8 cellular contexts compared by ENCODE assay signal in the genomic region with DNA sequence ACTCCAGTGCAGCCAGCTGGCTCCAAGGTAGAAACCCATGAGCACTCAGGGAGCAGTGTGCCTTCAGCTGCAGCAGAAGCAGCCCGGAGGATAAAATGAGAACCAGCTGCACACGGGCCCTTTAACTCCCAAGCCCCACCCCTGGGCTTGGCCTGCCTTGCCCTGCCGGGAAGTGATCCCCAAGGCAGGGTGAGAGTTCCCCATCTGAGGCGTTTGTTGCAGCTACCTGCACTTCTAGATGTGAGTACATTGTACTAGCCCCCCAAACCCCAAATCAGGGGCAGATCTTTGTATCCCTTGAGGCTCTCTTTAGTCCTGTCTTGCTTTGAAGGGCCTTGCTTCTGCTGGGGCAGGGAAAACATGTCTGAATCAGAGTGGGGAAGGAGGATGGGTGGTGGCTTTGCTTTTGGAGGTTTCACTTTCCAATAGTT. TPM values are rescaled to one million over a fixed set of nuclear protein-coding genes. Genes with fewer than 3 reads are reported as not detected.
DNase-seq lines count a peak whose midpoint lies in the region; ATAC-seq, FAIRE-seq and TF ChIP-seq lines count a peak whose summit lies in the region.

Gene MVP (plus strand): TSS at position 192 of the 431 bp plus-strand sequence. CDS start 10,088 bp downstream, outside the sequence.

- no peaks in the 10 kb centered on the region for H3K27me3 ChIP-seq in CD8-positive, alpha-beta memory T cell (ENCODE audit: insufficient read depth, low read length, poor library complexity, severe bottlenecking)
- no peaks in the 10 kb centered on the region for H3K27me3 ChIP-seq in K562 (ENCODE audit: control insufficient read depth in 2 of 2, insufficient read depth in 2 of 2, low read length in 2 of 2)
- no peaks in the 10 kb centered on the region for H3K27me3 ChIP-seq in small intestine (ENCODE audit: control insufficient read depth in 2 of 2, insufficient read depth in 2 of 2, low read length in 2 of 2)

- no peaks in the 10 kb centered on the region for H3K9me3 ChIP-seq in CD8-positive, alpha-beta memory T cell (ENCODE audit: low read length)
- H3K9me3 ChIP-seq in K562 (replicated peaks; ENCODE audit: control insufficient read depth, insufficient read depth, low read depth, low read length) (no peaks in the 10 kb centered on the region), small intestine (ENCODE audit: control insufficient read depth, low read depth) (no peaks in the 10 kb centered on the region)

- peak in 2 of 5 donors; percentile 37 to 50 for DNase-seq in CD8-positive, alpha-beta memory T cell
- DNase-seq in K562 (ENCODE audit: extremely low read depth in 1 of 4, low spot score in 3 of 4) (peak in 2 of 4 experiments; percentile 51), hypothalamus (lab: John Stamatoyannopoulos, UW) (peak in 31 of 51 donors; percentile 10 to 72 (median 36)), small intestine (peak; percentile 91), NCI-H1048 (lab: John Stamatoyannopoulos, UW) (no peak)

- ATAC-seq in HG03354 (IDR thresholded peaks at IDR 0.05; ENCODE audit: poor library complexity, severe bottlenecking, unreplicated experiment) = peak; percentile 22
- peak; percentile 67 for ATAC-seq in SK-N-SH treated with all-trans-retinoic acid at 6 μM for 48 hours
- ATAC-seq in K562 = peak; percentile 22
- ATAC-seq in GM21367 (IDR thresholded peaks at IDR 0.05; ENCODE audit: unreplicated experiment) = no peak

- peaks cover 15% of the 10 kb centered on the region for H3K36me3 ChIP-seq in CD8-positive, alpha-beta memory T cell (ENCODE audit: insufficient read depth, low read length)
- H3K36me3 ChIP-seq in K562 (ENCODE audit: control insufficient read depth, insufficient read depth, low read length) (peaks cover 23% of the 10 kb centered on the region), small intestine (ENCODE audit: control insufficient read depth in 2 of 2, insufficient read depth in 2 of 2, low read length in 2 of 2) (peaks cover 0 to 2% of the 10 kb centered on the region in 2 donors)

- TF ChIP-seq CTCF in K562 (IDR thresholded peaks at IDR 0.05 in 2 of 3, conservative IDR thresholded peaks at IDR 0.05 in 1 of 3; ENCODE audit: insufficient read depth in 2 of 3, low read depth in 1 of 3, low read length in 3 of 3) = no peak

- H3K9me1 ChIP-seq in K562 (ENCODE audit: control insufficient read depth, insufficient read depth, low read length) = peaks cover under 1% of the 10 kb centered on the region

- H3K27ac Mint-ChIP-seq in CD8-positive, alpha-beta memory T cell = peak within 1 kb of the TSS; percentile 72 to 98 (median 94)

- no peaks in the 10 kb centered on the region; the same call in 1 of the 2 replicates for H4K20me1 ChIP-seq in K562 (replicated peaks; ENCODE audit: control insufficient read depth, insufficient read depth, low read length)

- no peak for FAIRE-seq in K562 (lab: Jason Lieb, UNC)
- no peak for FAIRE-seq in small intestine (lab: Jason Lieb, UNC)

- H2AFZ ChIP-seq in K562 (ENCODE audit: low read depth, low read length) = no peak within 1 kb of the TSS

- peak within 1 kb of the TSS; percentile 57 for H3K4me2 ChIP-seq in K562 (ENCODE audit: insufficient read depth, low read length)

- in situ Hi-C loops in K562 (cut with MboI) = no loop called here

- peak within 1 kb of the TSS; percentile 60 for H3K27ac ChIP-seq in CD8-positive, alpha-beta memory T cell (ENCODE audit: low read depth, low read length)
- H3K27ac ChIP-seq in K562 (ENCODE audit: extremely low read depth, low read depth, low read length) = no peak within 1 kb of the TSS
- peak within 1 kb of the TSS; percentile 84 to 97 for H3K27ac ChIP-seq in small intestine (ENCODE audit: low read depth in 1 of 2, low read length in 1 of 2)

- POLR2A ChIA-PET in CD8-positive, alpha-beta memory T cell (lab: Charles Lee) = interaction anchor here (0.7 to 3.1 kb wide), 7 partner anchors 10 to 120 kb away, joined by 3 to 17 read pairs (median 6); partner anchors contain the start of genes KIF22 and MAZ
- POLR2A ChIA-PET in K562 (lab: Yijun Ruan, JAX) = interaction anchor here (0.7 to 1.6 kb wide), 3 partner anchors 9 to 87 kb away, joined by 3 to 5 read pairs (median 3); no protein-coding TSS in a partner anchor

- no peak for TF ChIP-seq RAD21 in K562 (CRISPR knock-in tag; conservative IDR thresholded peaks at IDR 0.05 in 1 of 2, IDR thresholded peaks at IDR 0.05 in 1 of 2)

- BruUV-seq in K562 (replicated peaks; lab: Mats Ljungman, UMichigan) = no TSS peak

- peaks cover 58 to 79% (median 70%) of the 10 kb centered on the region in 3 donors for H3K4me1 Mint-ChIP-seq in CD8-positive, alpha-beta memory T cell

- no peak for TF ChIP-seq POLR2A in K562 (conservative IDR thresholded peaks at IDR 0.05)

- H3K79me2 ChIP-seq in K562 (ENCODE audit: control insufficient read depth, insufficient read depth, low read length) = peaks cover 21% of the 10 kb centered on the region

- H3K9ac ChIP-seq in K562 (ENCODE audit: insufficient read depth in 1 of 2, low read depth in 2 of 2, low read length in 2 of 2) = peak within 1 kb of the TSS; percentile 12 to 54; a peak in 3 of 4 replicates

- H3K4me3 ChIP-seq in CD8-positive, alpha-beta memory T cell (ENCODE audit: low read length) = peak within 1 kb of the TSS; percentile 79
- peak within 1 kb of the TSS; percentile 31; the same call in 1 of the 2 replicates for H3K4me3 ChIP-seq in K562
- H3K4me3 ChIP-seq in small intestine (ENCODE audit: low read depth in 1 of 2, low read length in 2 of 2) = peak within 1 kb of the TSS; percentile 77 to 87

- 10% methylated on average over 4 of the region's 4 CpGs for WGBS in K562 (ENCODE audit: insufficient coverage, low coverage, missing lambda C conversion rate)
- WGBS in small intestine, 3 donors = 0 to 2% (median 0%) methylated on average over 4 of the region's 4 CpGs

- peak within 1 kb of the TSS; percentile 93 to 99 (median 96) for H3K4me3 Mint-ChIP-seq in CD8-positive, alpha-beta memory T cell

- TF ChIP-seq EP300 in K562 (IDR thresholded peaks at IDR 0.05; ENCODE audit: low read length) = no peak

- peaks cover 0 to 42% (median 6%) of the 10 kb centered on the region in 3 donors for H3K36me3 Mint-ChIP-seq in CD8-positive, alpha-beta memory T cell

- H3K27me3 Mint-ChIP-seq in CD8-positive, alpha-beta memory T cell = peaks cover 0 to 2% of the 10 kb centered on the region in 2 donors

- no peaks in the 10 kb centered on the region for H3K9me3 Mint-ChIP-seq in CD8-positive, alpha-beta memory T cell

- peaks cover 79% of the 10 kb centered on the region for H3K4me1 ChIP-seq in CD8-positive, alpha-beta memory T cell (ENCODE audit: insufficient read depth, low read length)
- peaks cover 17 to 49% of the 10 kb centered on the region in 2 experiments for H3K4me1 ChIP-seq in K562 (replicated peaks in 1 of 2; ENCODE audit: control insufficient read depth in 2 of 2, insufficient read depth in 2 of 2, low read length in 2 of 2)
- H3K4me1 ChIP-seq in small intestine (ENCODE audit: control insufficient read depth in 2 of 2, insufficient read depth in 1 of 2, low read depth in 1 of 2, low read length in 1 of 2) = peaks cover under 1 to 15% of the 10 kb centered on the region in 2 donors

- CTCF ChIA-PET in CD8-positive, alpha-beta memory T cell (lab: Charles Lee) = interaction anchor here (0.7 to 8.7 kb wide), 7 partner anchors 8 to 144 kb away, joined by 3 to 92 read pairs (median 6); partner anchors contain the start of gene MAZ
- CTCF ChIA-PET in K562 (lab: Yijun Ruan, JAX; ENCODE audit: low intra/inter-chr PET ratio) = no interaction called here

- intact Hi-C loops in K562 (cut with micrococcal nuclease) = no loop called here

TF ChIP-seq in SK-N-SH treated with all-trans-retinoic acid at 6 μM for 48 hours, 23 proteins besides CTCF, POLR2A, EP300 and RAD21 (continues in another document):
- no peak for TF ChIP-seq TOX (CRISPR knock-in tag; IDR thresholded peaks at IDR 0.05; ENCODE audit: borderline replicate concordance)

TF ChIP-seq in K562, 482 proteins besides CTCF, POLR2A, EP300 and RAD21 (continues in another document):
- TF ChIP-seq MXI1 (IDR thresholded peaks at IDR 0.05; ENCODE audit: low read depth, low read length) = peak; percentile 55; the same call in 1 of the 2 replicates
- TF ChIP-seq OTX1 (CRISPR knock-in tag; IDR thresholded peaks at IDR 0.05) = 0 out of 2 replicates have a peak, but pooled peaks have one; percentile 35
- TF ChIP-seq ZBTB1 (CRISPR knock-in tag; IDR thresholded peaks at IDR 0.05; ENCODE audit: borderline replicate concordance, low read depth) = no peak
- no peak for TF ChIP-seq STAT5B (CRISPR knock-in tag; IDR thresholded peaks at IDR 0.05)
- TF ChIP-seq, protein P1, sequence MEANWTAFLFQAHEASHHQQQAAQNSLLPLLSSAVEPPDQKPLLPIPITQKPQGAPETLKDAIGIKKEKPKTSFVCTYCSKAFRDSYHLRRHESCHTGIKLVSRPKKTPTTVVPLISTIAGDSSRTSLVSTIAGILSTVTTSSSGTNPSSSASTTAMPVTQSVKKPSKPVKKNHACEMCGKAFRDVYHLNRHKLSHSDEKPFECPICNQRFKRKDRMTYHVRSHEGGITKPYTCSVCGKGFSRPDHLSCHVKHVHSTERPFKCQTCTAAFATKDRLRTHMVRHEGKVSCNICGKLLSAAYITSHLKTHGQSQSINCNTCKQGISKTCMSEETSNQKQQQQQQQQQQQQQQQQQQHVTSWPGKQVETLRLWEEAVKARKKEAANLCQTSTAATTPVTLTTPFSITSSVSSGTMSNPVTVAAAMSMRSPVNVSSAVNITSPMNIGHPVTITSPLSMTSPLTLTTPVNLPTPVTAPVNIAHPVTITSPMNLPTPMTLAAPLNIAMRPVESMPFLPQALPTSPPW (CRISPR knock-in tag; IDR thresholded peaks at IDR 0.05) = no peak
- no peak for TF ChIP-seq ZNF12 (CRISPR knock-in tag; IDR thresholded peaks at IDR 0.05)

RNA-seq across cellular contexts. Expression of gene MVP, which starts in this region (rescaled TPM):
- 10 to 100 TPM; 54.5 to 55.4 TPM for total RNA-seq in CD8-positive, alpha-beta memory T cell
- polyA plus RNA-seq in CD8-positive, alpha-beta memory T cell = 155 TPM
- total RNA-seq in K562 (2011; cell fraction: chromatin; rRNA removed; ENCODE audit: low replicate concordance) = 2.1 and 2.7 TPM in 2 replicates
- 0.83 and 2.1 TPM in 2 replicates for total RNA-seq in K562 (2011; cell fraction: nucleolus; rRNA removed)
- total RNA-seq in K562 (2011; cell fraction: nucleoplasm; rRNA removed) = 1.6 and 6.8 TPM in 2 replicates
- total RNA-seq in K562 (2014; rRNA removed) (0.53 and 1.00 TPM in 2 replicates), K562 (2014; rRNA removed; fragmentation: Illumina TruSeq; extraction: Trizol) (0.41 and 0.65 TPM in 2 replicates), K562 (2015; rRNA removed; fragmentation: Illumina TruSeq; extraction: Trizol) (0.76 and 0.98 TPM in 2 replicates), K562 (2021) (1.4 and 1.9 TPM in 2 replicates)
- polyA plus RNA-seq in K562 (2011; rRNA removed) (0.39 and 1.1 TPM in 2 replicates), K562 (2014; fragmentation: Illumina TruSeq; extraction: Trizol) (0.43 and 0.69 TPM in 2 replicates), K562 (2014; fragmentation: Nextera tagmentation; extraction: Ambion mirVana) (not detected), K562 (2014; rRNA removed) (0.66 and 1.1 TPM in 2 replicates), small intestine (100 to 1,000 TPM; 256 to 558 (median 328) TPM)
- polyA plus RNA-seq in K562 (2011; cell fraction: cytosol; rRNA removed) = 0.21 and 0.86 TPM in 2 replicates
- 2.9 and 3.4 TPM in 2 replicates for polyA plus RNA-seq in K562 (2011; cell fraction: nucleus; rRNA removed)
- polyA plus RNA-seq in K562 (2012) = 2.1 and 3.5 TPM in 2 replicates
- 0.53 and 1.0 TPM in 2 replicates for polyA minus RNA-seq in K562 (2011; rRNA and poly(A)+ RNA removed)
- polyA minus RNA-seq in K562 (2011; cell fraction: cytosol; rRNA and poly(A)+ RNA removed) = 2.4 and 2.7 TPM in 2 replicates
- polyA minus RNA-seq in K562 (2011; cell fraction: nucleus; rRNA and poly(A)+ RNA removed) = 0.94 and 2.2 TPM in 2 replicates

Comparison
In these comparisons a context has a peak if more than half of its experiments do, and no peak if none do; other contexts are left out.
1. RNA of gene MVP (total RNA-seq): 54.5 to 55.4 TPM in CD8-positive, alpha-beta memory T cell; 0.41 to 6.8 TPM in K562; every median in the first group is over 4 times any median in the second.
2. RNA of gene MVP (polyA plus RNA-seq): 256 to 558 TPM in small intestine and 155 TPM in CD8-positive, alpha-beta memory T cell (single experiment); 0.21 to 3.5 TPM in K562; every median in the first group is over 10 times any median in the second.
3. H3K4me3 ChIP-seq: peak in every context shown above with its lines; median percentile 82 in small intestine; 79 in CD8-positive, alpha-beta memory T cell; 31 in K562.